In the genomic region with DNA sequence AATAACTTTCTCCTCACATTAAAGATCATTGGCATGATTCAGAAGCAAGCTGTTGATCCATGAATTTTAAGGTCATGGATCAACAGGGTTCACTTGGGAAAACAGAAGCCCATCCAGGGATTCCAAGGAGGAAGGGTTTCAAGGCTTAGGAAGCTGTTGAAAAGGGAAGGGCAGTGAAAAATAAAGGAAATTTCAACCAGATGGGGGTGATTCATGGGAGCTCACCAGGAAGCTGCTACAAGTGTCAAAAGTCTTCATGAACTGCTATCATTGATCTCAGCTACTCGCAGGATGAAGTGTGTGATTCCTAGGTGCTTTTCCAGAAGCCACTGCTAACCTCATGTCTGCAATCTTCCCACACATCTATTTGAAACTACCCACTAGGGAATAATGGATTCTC, we compare ENCODE assay signal across 15 cellular contexts. TPM values are rescaled to one million over a fixed set of nuclear protein-coding genes. Genes with fewer than 3 reads are reported as not detected.
DNase-seq lines count a peak whose midpoint lies in the region; ATAC-seq, FAIRE-seq and TF ChIP-seq lines count a peak whose summit lies in the region.
"Had no signal": no experiment of that assay in that cellular context is flagged by ENCODE, and none has a peak within 500 bp of the region (broad histone marks: within the 10 kb centered on the region; RNA-seq: fewer than 3 reads in every experiment).

No MANE protein-coding gene starts in this region.

- FAIRE-seq in RCC 7860 (lab: Jason Lieb, UNC), result peak; percentile 34
- FAIRE-seq: GM12891 had no signal

- no peak for ATAC-seq in GM19324 (IDR thresholded peaks at IDR 0.05; ENCODE audit: low FRiP score, unreplicated experiment)
- ATAC-seq in HG03342 (IDR thresholded peaks at IDR 0.05; ENCODE audit: unreplicated experiment), result no peak

- DNase-seq in ELR (ENCODE audit: low read depth) (peak; percentile 13), RCC 7860 (ENCODE audit: low spot score) (no peak), fibroblast of mammary gland (ENCODE audit: low read depth) (peak; percentile 80), renal cortical epithelial cell (ENCODE audit: low read depth) (peak; percentile 52)
- no peak for DNase-seq in activated CD8-positive, alpha-beta memory T cell treated with anti-CD3 and anti-CD28 coated beads, Interleukin-2, amount 50 U/mL, for 4 hours
- DNase-seq: 8988T; Calu3; CD4-positive, alpha-beta T cell; DMS 273 treated with DMSO at 0.1 percent for 48 hours; H7; KG1 had no signal

- no peak for TF ChIP-seq CTCF in fibroblast of mammary gland (conservative IDR thresholded peaks at IDR 0.05; ENCODE audit: control insufficient read depth, insufficient read depth, low read depth, low read length)

- no peak overlapping the region for H3K4me3 ChIP-seq in fibroblast of mammary gland (ENCODE audit: control insufficient read depth, low read depth, low read length)
- H3K4me3 ChIP-seq: BLaER1 treated with 17β-estradiol and CSF1 and Interleukin-3, amounts not matched to agents 10 nM and 100 nM had no signal

RNA-seq across cellular contexts. Expression of a gene that starts 26.3 kb away (rescaled TPM):
- total RNA-seq in renal cortical epithelial cell, result 1.4 and 7.1 TPM in 2 replicates

Comparison
In these comparisons a context has a peak if more than half of its experiments do, and no peak if none do; other contexts are left out.
1. DNase-seq: peak in ELR (single experiment), fibroblast of mammary gland (single experiment) and renal cortical epithelial cell (single experiment); none in RCC 7860 (single experiment) and activated CD8-positive, alpha-beta memory T cell treated with anti-CD3 and anti-CD28 coated beads, Interleukin-2, amount 50 U/mL, for 4 hours (single experiment).